11 cellular contexts compared by ENCODE assay signal in the genomic region with DNA sequence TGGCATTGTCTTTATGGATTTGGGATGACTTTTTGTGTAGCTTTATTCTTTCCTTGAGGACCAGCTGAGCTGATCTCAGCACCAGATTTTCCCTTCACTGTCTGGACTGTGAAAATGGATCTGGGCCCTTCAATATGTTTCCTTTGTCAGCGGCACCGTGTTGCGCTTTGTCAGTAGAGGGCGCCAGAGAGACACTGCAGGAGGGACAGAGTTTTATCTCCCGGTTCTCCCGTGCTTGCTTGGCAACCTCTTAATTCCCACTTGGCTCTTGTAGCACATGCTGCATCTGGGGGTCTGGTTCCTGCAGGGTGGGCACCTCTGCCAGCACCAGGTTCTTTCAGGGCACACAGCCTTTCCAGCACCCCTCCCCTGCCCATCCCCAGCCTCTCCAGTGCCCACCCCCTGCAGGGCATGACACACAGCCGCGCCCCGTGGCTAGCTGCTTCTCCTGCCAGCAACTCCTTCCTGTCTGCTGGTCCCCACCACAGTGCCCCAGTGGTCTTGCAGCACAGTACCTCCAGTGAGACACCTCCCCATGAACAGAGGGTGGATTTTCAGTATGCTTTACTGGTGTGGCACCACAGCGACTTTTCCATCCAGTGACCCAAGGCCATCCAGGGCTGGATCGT. TPM values are rescaled to one million over a fixed set of nuclear protein-coding genes. Genes with fewer than 3 reads are reported as not detected.
DNase-seq lines count a peak whose midpoint lies in the region; ATAC-seq, FAIRE-seq and TF ChIP-seq lines count a peak whose summit lies in the region.
"Had no signal": no experiment of that assay in that cellular context is flagged by ENCODE, and none has a peak within 500 bp of the region (broad histone marks: within the 10 kb centered on the region; RNA-seq: fewer than 3 reads in every experiment).

No MANE protein-coding gene starts in this region.

- POLR2A ChIA-PET in HepG2 (lab: Yijun Ruan, JAX), result no interaction called here

- peaks cover 12% of the 10 kb centered on the region for H3K9me3 ChIP-seq in HepG2 (ENCODE audit: low read length)

- H3K4me2 ChIP-seq in HepG2 (ENCODE audit: low read depth, low read length), result no peak overlapping the region

- DNase-seq in NCI-H82 (lab: John Stamatoyannopoulos, UW), result peak; percentile 64
- DNase-seq in NCI-H82 treated with DMSO at 0.1 percent for 48 hours (lab: John Stamatoyannopoulos, UW; ENCODE audit: unreplicated experiment), result no peak
- DNase-seq in HFF-Myc (ENCODE audit: extremely low read depth, low read depth), result no peak
- DNase-seq in HepG2 (ENCODE audit: low spot score), result peak; percentile 15
- no peak for DNase-seq in nucleus accumbens (lab: John Stamatoyannopoulos, UW)
- DNase-seq in C1 segment of cervical spinal cord (lab: John Stamatoyannopoulos, UW), result no peak
- no peak for DNase-seq in cerebellum (ENCODE audit: low spot score)
- DNase-seq: NCI-H1930 had no signal

- FAIRE-seq in HepG2 (lab: Jason Lieb, UNC), result no peak

- CTCF ChIA-PET in HepG2 (lab: Yijun Ruan, JAX; ENCODE audit: low intra/inter-chr PET ratio, low total read pairs), result no interaction called here

- H3K4me1 ChIP-seq in HepG2 (ENCODE audit: insufficient read depth, low read length), result 0 out of 2 replicates have a peak, but pooled peaks cover 6% of the 10 kb centered on the region
- H3K4me1 ChIP-seq: tibial artery had no signal

- ATAC-seq in HepG2, result no peak

- TF ChIP-seq EP300 in HepG2 (IDR thresholded peaks at IDR 0.05; ENCODE audit: low read depth in 2 of 2, low read length in 2 of 2) (no peak), HepG2 (CRISPR knock-in tag; IDR thresholded peaks at IDR 0.05; ENCODE audit: borderline replicate concordance) (no peak)

- H2AFZ ChIP-seq in HepG2 (ENCODE audit: low read length), result no peak overlapping the region

- no peak overlapping the region for H3K9ac ChIP-seq in HepG2 (ENCODE audit: insufficient read depth, low read depth, low read length)

- in situ Hi-C loops in HepG2 (cut with HindIII; ENCODE audit: extremely low pct_ligation_motif_present, low pct_unique_long_range_greater_than_20kb), result loop anchor here (10.0 kb wide), 1 partner anchor 621 kb away; a partner anchor contains a TSS

- no peak for TF ChIP-seq POLR2A in HepG2 (IDR thresholded peaks at IDR 0.05; ENCODE audit: insufficient read depth in 1 of 2, low read depth in 2 of 2, low read length in 2 of 2)

- H3K27me3 ChIP-seq in HepG2 (ENCODE audit: control insufficient read depth in 1 of 2, insufficient read depth in 2 of 2, low read length in 2 of 2), result no peaks in the 10 kb centered on the region; a peak in 1 of 5 replicates

- H3K36me3 ChIP-seq in HepG2 (replicated peaks in 1 of 2; ENCODE audit: control insufficient read depth in 1 of 2, insufficient read depth in 2 of 2, low read length in 2 of 2), result no peaks in the 10 kb centered on the region
- H3K36me3 ChIP-seq: tibial artery had no signal

- H3K27ac ChIP-seq in HepG2 (ENCODE audit: extremely low read length, insufficient read depth, low read length), result no peak overlapping the region
- H3K27ac ChIP-seq: tibial artery had no signal

- H3K4me3 ChIP-seq in HFF-Myc (replicated peaks; ENCODE audit: low read depth, low read length) (no peak overlapping the region), WI38 (ENCODE audit: low read depth, low read length) (no peak overlapping the region), HepG2 (replicated peaks in 1 of 3; ENCODE audit: insufficient read depth in 1 of 3, low read depth in 2 of 3, low read length in 3 of 3) (no peak overlapping the region)
- H3K4me3 ChIP-seq: tibial artery had no signal

- H3K79me2 ChIP-seq in HepG2 (ENCODE audit: insufficient read depth, low read length), result no peaks in the 10 kb centered on the region

- 26% methylated on average over 8 of the region's 11 CpGs for WGBS in HepG2 (ENCODE audit: low lambda C conversion rate)

- no peaks in the 10 kb centered on the region for H4K20me1 ChIP-seq in HepG2 (ENCODE audit: insufficient read depth, low read length)

- intact Hi-C loops in HepG2 (cut with micrococcal nuclease; ENCODE audit: unreplicated experiment), result no loop called here

- no peak for TF ChIP-seq RAD21 in HepG2 (CRISPR knock-in tag; IDR thresholded peaks at IDR 0.05)

- no TSS peak for BruUV-seq in HepG2 (replicated peaks; lab: Mats Ljungman, UMichigan)

- TF ChIP-seq CTCF in HFF-Myc (IDR thresholded peaks at IDR 0.05; ENCODE audit: low read depth, low read length, missing control alignments) (peak; percentile 56), WI38 (IDR thresholded peaks at IDR 0.05; ENCODE audit: low read depth, low read length) (peak; percentile 20; the same call in 1 of the 2 replicates), HepG2 (CRISPR knock-in tag; IDR thresholded peaks at IDR 0.05) (peak; percentile 68)

TF ChIP-seq in HepG2, 621 proteins besides CTCF, POLR2A, EP300 and RAD21:
- TF ChIP-seq ZNF850 (CRISPR knock-in tag; conservative IDR thresholded peaks at IDR 0.05) (no peak), DR1 (CRISPR knock-in tag; IDR thresholded peaks at IDR 0.05) (no peak), STAG1 (CRISPR knock-in tag; IDR thresholded peaks at IDR 0.05) (peak; percentile 33), ZNF124 (CRISPR knock-in tag; IDR thresholded peaks at IDR 0.05) (no peak)
- TF ChIP-seq, protein P1, sequence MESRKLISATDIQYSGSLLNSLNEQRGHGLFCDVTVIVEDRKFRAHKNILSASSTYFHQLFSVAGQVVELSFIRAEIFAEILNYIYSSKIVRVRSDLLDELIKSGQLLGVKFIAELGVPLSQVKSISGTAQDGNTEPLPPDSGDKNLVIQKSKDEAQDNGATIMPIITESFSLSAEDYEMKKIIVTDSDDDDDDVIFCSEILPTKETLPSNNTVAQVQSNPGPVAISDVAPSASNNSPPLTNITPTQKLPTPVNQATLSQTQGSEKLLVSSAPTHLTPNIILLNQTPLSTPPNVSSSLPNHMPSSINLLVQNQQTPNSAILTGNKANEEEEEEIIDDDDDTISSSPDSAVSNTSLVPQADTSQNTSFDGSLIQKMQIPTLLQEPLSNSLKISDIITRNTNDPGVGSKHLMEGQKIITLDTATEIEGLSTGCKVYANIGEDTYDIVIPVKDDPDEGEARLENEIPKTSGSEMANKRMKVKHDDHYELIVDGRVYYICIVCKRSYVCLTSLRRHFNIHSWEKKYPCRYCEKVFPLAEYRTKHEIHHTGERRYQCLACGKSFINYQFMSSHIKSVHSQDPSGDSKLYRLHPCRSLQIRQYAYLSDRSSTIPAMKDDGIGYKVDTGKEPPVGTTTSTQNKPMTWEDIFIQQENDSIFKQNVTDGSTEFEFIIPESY (CRISPR knock-in tag; IDR thresholded peaks at IDR 0.05), result peak; percentile 46; the same call in 1 of the 2 replicates
- TF ChIP-seq, protein P2, sequence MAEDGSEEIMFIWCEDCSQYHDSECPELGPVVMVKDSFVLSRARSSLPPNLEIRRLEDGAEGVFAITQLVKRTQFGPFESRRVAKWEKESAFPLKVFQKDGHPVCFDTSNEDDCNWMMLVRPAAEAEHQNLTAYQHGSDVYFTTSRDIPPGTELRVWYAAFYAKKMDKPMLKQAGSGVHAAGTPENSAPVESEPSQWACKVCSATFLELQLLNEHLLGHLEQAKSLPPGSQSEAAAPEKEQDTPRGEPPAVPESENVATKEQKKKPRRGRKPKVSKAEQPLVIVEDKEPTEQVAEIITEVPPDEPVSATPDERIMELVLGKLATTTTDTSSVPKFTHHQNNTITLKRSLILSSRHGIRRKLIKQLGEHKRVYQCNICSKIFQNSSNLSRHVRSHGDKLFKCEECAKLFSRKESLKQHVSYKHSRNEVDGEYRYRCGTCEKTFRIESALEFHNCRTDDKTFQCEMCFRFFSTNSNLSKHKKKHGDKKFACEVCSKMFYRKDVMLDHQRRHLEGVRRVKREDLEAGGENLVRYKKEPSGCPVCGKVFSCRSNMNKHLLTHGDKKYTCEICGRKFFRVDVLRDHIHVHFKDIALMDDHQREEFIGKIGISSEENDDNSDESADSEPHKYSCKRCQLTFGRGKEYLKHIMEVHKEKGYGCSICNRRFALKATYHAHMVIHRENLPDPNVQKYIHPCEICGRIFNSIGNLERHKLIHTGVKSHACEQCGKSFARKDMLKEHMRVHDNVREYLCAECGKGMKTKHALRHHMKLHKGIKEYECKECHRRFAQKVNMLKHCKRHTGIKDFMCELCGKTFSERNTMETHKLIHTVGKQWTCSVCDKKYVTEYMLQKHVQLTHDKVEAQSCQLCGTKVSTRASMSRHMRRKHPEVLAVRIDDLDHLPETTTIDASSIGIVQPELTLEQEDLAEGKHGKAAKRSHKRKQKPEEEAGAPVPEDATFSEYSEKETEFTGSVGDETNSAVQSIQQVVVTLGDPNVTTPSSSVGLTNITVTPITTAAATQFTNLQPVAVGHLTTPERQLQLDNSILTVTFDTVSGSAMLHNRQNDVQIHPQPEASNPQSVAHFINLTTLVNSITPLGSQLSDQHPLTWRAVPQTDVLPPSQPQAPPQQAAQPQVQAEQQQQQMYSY (CRISPR knock-in tag; IDR thresholded peaks at IDR 0.05), result no peak

RNA-seq across cellular contexts. Expression of a gene that starts 19.6 kb away (rescaled TPM):
- total RNA-seq in HepG2 (2016; rRNA removed; fragmentation: Illumina TruSeq; extraction: Trizol), result not detected in 2 replicates
- total RNA-seq in HepG2 (2016; cell fraction: cytosol; rRNA removed; fragmentation: Illumina TruSeq; extraction: Trizol; ENCODE audit: low read depth), result not detected in 2 replicates
- total RNA-seq in HepG2 (2016; cell fraction: insoluble cytoplasmic fraction; rRNA removed; fragmentation: Illumina TruSeq; extraction: Trizol), result not detected in 2 replicates
- total RNA-seq in HepG2 (2016; cell fraction: membrane; rRNA removed; fragmentation: Illumina TruSeq; extraction: Trizol), result not detected in 2 replicates
- not detected in 2 replicates for total RNA-seq in HepG2 (2016; cell fraction: nucleus; rRNA removed; fragmentation: Illumina TruSeq; extraction: Trizol)
- not detected in 2 replicates for polyA plus RNA-seq in HepG2 (2011; rRNA removed)
- not detected in 2 replicates for polyA plus RNA-seq in HepG2 (2011; cell fraction: cytosol; rRNA removed)
- polyA plus RNA-seq in HepG2 (2011; cell fraction: nucleus; rRNA removed), result not detected in 2 replicates
- not detected in 2 replicates for polyA plus RNA-seq in HepG2 (2012)
- polyA plus RNA-seq in HepG2 (2016; cell fraction: cytosol; fragmentation: Illumina TruSeq; extraction: Trizol; ENCODE audit: low read depth), result not detected in 2 replicates
- polyA plus RNA-seq in HepG2 (2016; cell fraction: insoluble cytoplasmic fraction; fragmentation: Illumina TruSeq; extraction: Trizol; ENCODE audit: low read depth), result not detected in 2 replicates
- polyA plus RNA-seq in HepG2 (2016; cell fraction: membrane; fragmentation: Illumina TruSeq; extraction: Trizol; ENCODE audit: low read depth), result not detected in 2 replicates
- polyA plus RNA-seq in HepG2 (2016; cell fraction: nucleus; fragmentation: Illumina TruSeq; extraction: Trizol; ENCODE audit: insufficient read depth, low read depth), result not detected in 2 replicates
- polyA minus RNA-seq in HepG2 (2011; rRNA and poly(A)+ RNA removed; ENCODE audit: low replicate concordance), result not detected in 2 replicates
- polyA minus RNA-seq in HepG2 (2011; cell fraction: cytosol; rRNA and poly(A)+ RNA removed), result not detected in 2 replicates
- polyA minus RNA-seq in HepG2 (2011; cell fraction: nucleus; rRNA and poly(A)+ RNA removed), result not detected in 2 replicates
- total RNA-seq in cerebellum, result not detected
- total RNA-seq: skeletal muscle tissue had no signal

Comparison
In these comparisons a context has a peak if more than half of its experiments do, and no peak if none do; other contexts are left out.
1. DNase-seq: peak in NCI-H82 (single experiment) and HepG2 (single experiment); none in NCI-H82 treated with DMSO at 0.1 percent for 48 hours (single experiment), HFF-Myc (single experiment), nucleus accumbens (0 of 56), C1 segment of cervical spinal cord (0 of 14) and cerebellum (single experiment).
2. Peak in every context shown above with its lines, with median percentiles within 50 percentile points of each other: CTCF ChIP-seq.